ENCODE assay signal across 8 cellular contexts in the genomic region with DNA sequence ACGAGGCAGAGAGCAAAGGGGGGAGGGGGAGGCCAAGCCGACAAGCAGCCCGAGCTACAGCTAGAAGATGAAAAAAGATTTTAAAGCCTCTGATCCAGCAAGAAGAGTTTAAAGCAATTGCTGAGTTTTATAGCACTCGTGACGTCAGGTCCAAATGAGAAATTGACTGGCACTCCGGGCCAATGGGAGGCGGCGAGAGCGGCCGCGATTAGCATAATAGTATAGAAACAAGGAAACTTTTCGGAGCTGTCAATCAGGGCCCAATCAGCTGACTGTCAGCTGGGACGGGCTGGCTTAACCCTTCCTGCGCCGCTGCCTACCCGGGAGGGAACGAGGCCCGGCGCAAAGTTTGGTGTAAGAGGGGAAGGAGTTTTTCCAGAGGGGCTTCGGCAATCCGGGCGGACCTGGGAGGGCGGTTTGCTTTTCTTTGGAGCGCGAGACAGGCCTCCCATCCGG. TPM values are rescaled to one million over a fixed set of nuclear protein-coding genes. Genes with fewer than 3 reads are reported as not detected.
DNase-seq lines count a peak whose midpoint lies in the region; ATAC-seq, FAIRE-seq and TF ChIP-seq lines count a peak whose summit lies in the region.

MAF (minus strand) TSS at position 102 of the 456 bp plus-strand sequence. CDS start 835 bp downstream, outside the sequence.

- DNase-seq in GM13977 (ENCODE audit: low spot score) = peak; percentile 60
- peak; percentile 6 for DNase-seq in NB4 (ENCODE audit: low read depth)
- peak; percentile 15 for DNase-seq in T1000 (lab: John Stamatoyannopoulos, UW)
- peak; percentile 78 for DNase-seq in astrocyte (ENCODE audit: low read depth)
- DNase-seq in left ventricle myocardium inferior = peak; percentile 89
- peak; percentile 68 to 89 for DNase-seq in trophoblast cell
- DNase-seq in thoracic aorta (ENCODE audit: low spot score) = peak; percentile 79

- peak within 1 kb of the TSS; percentile 52 for H2BK5ac ChIP-seq in trophoblast cell (ENCODE audit: low read depth, low read length, poor library complexity)

- H2AFZ ChIP-seq in astrocyte (ENCODE audit: low read depth, low read length) (peak within 1 kb of the TSS; percentile 87), trophoblast cell (ENCODE audit: insufficient read depth, low read length, poor library complexity) (peak within 1 kb of the TSS; percentile 72)

- TF ChIP-seq CTCF in GM13977 (IDR thresholded peaks at IDR 0.05; ENCODE audit: extremely low read depth, insufficient read depth, missing control alignments) (no peak), NB4 (IDR thresholded peaks at IDR 0.05; ENCODE audit: low read depth, low read length) (no peak), astrocyte (IDR thresholded peaks at IDR 0.05; ENCODE audit: insufficient read depth, low read depth, low read length) (no peak), left ventricle myocardium inferior (IDR thresholded peaks at IDR 0.05; ENCODE audit: borderline replicate concordance) (no peak), thoracic aorta (IDR thresholded peaks at IDR 0.05) (no peak)

- peak within 1 kb of the TSS; percentile 89 for H3K27ac Mint-ChIP-seq in astrocyte (ENCODE audit: unreplicated experiment)

- H3K4me3 Mint-ChIP-seq in astrocyte (ENCODE audit: unreplicated experiment) = peak within 1 kb of the TSS; percentile 93

- peak within 1 kb of the TSS; percentile 54 for H2AK5ac ChIP-seq in trophoblast cell (ENCODE audit: low read length)

- H3K9me3 Mint-ChIP-seq in astrocyte (ENCODE audit: unreplicated experiment) = no peaks in the 10 kb centered on the region

- peaks cover 23% of the 10 kb centered on the region for H3K4me1 Mint-ChIP-seq in astrocyte (ENCODE audit: low read depth, unreplicated experiment)

- FAIRE-seq in astrocyte (lab: Jason Lieb, UNC) = no peak

- ATAC-seq in thoracic aorta (ENCODE audit: insufficient number of reproducible peaks, low FRiP score, low read depth) = peak; percentile 74
- no peak for ATAC-seq in HG03460 (IDR thresholded peaks at IDR 0.05; ENCODE audit: unreplicated experiment)

- H3K79me2 ChIP-seq in astrocyte (ENCODE audit: insufficient read depth, low read length) (peaks cover 11% of the 10 kb centered on the region), trophoblast cell (ENCODE audit: control insufficient read depth, insufficient read depth, low read length, poor library complexity) (peaks cover 5% of the 10 kb centered on the region)

- peak within 1 kb of the TSS; percentile 59 for H2BK12ac ChIP-seq in trophoblast cell (ENCODE audit: low read length)

- H3K4me1 ChIP-seq in astrocyte (ENCODE audit: insufficient read depth, low read length) = peaks cover 3% of the 10 kb centered on the region
- H3K4me1 ChIP-seq in left ventricle myocardium inferior = peaks cover 39% of the 10 kb centered on the region
- H3K4me1 ChIP-seq in trophoblast cell (ENCODE audit: control insufficient read depth in 1 of 2, insufficient read depth in 2 of 2, low read length in 2 of 2) = peaks cover 0 to 4% of the 10 kb centered on the region in 2 experiments
- peaks cover 4 to 32% of the 10 kb centered on the region in 2 donors for H3K4me1 ChIP-seq in thoracic aorta (ENCODE audit: control insufficient read depth in 1 of 2, low read depth in 2 of 2)

- peaks cover 12% of the 10 kb centered on the region for H3K79me1 ChIP-seq in trophoblast cell (ENCODE audit: low read length)

- no peaks in the 10 kb centered on the region for H3K27me3 Mint-ChIP-seq in astrocyte (ENCODE audit: low read depth, unreplicated experiment)

- peak within 1 kb of the TSS; percentile 43 for H2BK120ac ChIP-seq in trophoblast cell (ENCODE audit: insufficient read depth, low read length, poor library complexity)

- peak within 1 kb of the TSS; percentile 72 for H4K8ac ChIP-seq in trophoblast cell (ENCODE audit: low read depth, low read length)

- H3K27ac ChIP-seq in astrocyte (ENCODE audit: low read depth, low read length) (peak within 1 kb of the TSS; percentile 67), left ventricle myocardium inferior (replicated peaks) (peak within 1 kb of the TSS; percentile 95), trophoblast cell (ENCODE audit: low read depth, low read length) (peak within 1 kb of the TSS; percentile 46), thoracic aorta (peak within 1 kb of the TSS; percentile 87 to 88)

- no peak for TF ChIP-seq POLR2A in NB4 (IDR thresholded peaks at IDR 0.05; ENCODE audit: extremely low read depth, insufficient read length)

- H3K9ac ChIP-seq in astrocyte (ENCODE audit: low read length) = peak within 1 kb of the TSS; percentile 83
- H3K9ac ChIP-seq in trophoblast cell (ENCODE audit: low read length) = peak within 1 kb of the TSS; percentile 76

- in situ Hi-C loops in GM13977 (cut with MboI; ENCODE audit: low pct_unique_long_range_greater_than_20kb, low sequenced_read_pairs, unreplicated experiment) = loop anchor here (25.0 kb wide), 2 partner anchors 913 to 1088 kb away; no protein-coding TSS in a partner anchor

- H3K18ac ChIP-seq in trophoblast cell (ENCODE audit: low read length) = peak within 1 kb of the TSS; percentile 84

- H3K9me3 ChIP-seq in astrocyte (ENCODE audit: insufficient read depth, low read depth, low read length) = no peaks in the 10 kb centered on the region
- H3K9me3 ChIP-seq in left ventricle myocardium inferior (replicated peaks) = no peaks in the 10 kb centered on the region
- H3K9me3 ChIP-seq in trophoblast cell (ENCODE audit: insufficient read depth, low read depth, low read length) = no peaks in the 10 kb centered on the region
- no peaks in the 10 kb centered on the region for H3K9me3 ChIP-seq in thoracic aorta

- H3K36me3 ChIP-seq in astrocyte (ENCODE audit: insufficient read depth, low read length) = no peaks in the 10 kb centered on the region
- no peaks in the 10 kb centered on the region for H3K36me3 ChIP-seq in left ventricle myocardium inferior
- peaks cover 0 to 2% of the 10 kb centered on the region in 2 experiments for H3K36me3 ChIP-seq in trophoblast cell (ENCODE audit: control insufficient read depth in 1 of 2, insufficient read depth in 2 of 2, low read length in 2 of 2)
- no peaks in the 10 kb centered on the region for H3K36me3 ChIP-seq in thoracic aorta

- no peak within 1 kb of the TSS for H4K12ac ChIP-seq in trophoblast cell (ENCODE audit: low read depth, low read length)

- H3K14ac ChIP-seq in trophoblast cell (ENCODE audit: low read length) = peak within 1 kb of the TSS; percentile 73

- H4K91ac ChIP-seq in trophoblast cell (ENCODE audit: low read depth, low read length) = peak within 1 kb of the TSS; percentile 58

- H3K4me3 ChIP-seq in NB4 (ENCODE audit: low read depth, low read length) = no peak within 1 kb of the TSS
- H3K4me3 ChIP-seq in astrocyte (ENCODE audit: insufficient read depth, low read depth, low read length) = peak within 1 kb of the TSS; percentile 69
- peak within 1 kb of the TSS; percentile 79 for H3K4me3 ChIP-seq in left ventricle myocardium inferior
- H3K4me3 ChIP-seq in trophoblast cell (ENCODE audit: low read depth, low read length) = peak within 1 kb of the TSS; percentile 90
- peak within 1 kb of the TSS; percentile 90 for H3K4me3 ChIP-seq in thoracic aorta

- H3K23ac ChIP-seq in trophoblast cell (ENCODE audit: low read length) = no peak within 1 kb of the TSS

- H4K20me1 ChIP-seq in astrocyte (ENCODE audit: insufficient read depth, low read length) = no peaks in the 10 kb centered on the region

- intact Hi-C loops in left ventricle myocardium inferior (cut with micrococcal nuclease) = loop anchor here (5.0 to 10.0 kb wide), 2 partner anchors 676 to 1098 kb away; no protein-coding TSS in a partner anchor

- H3K27me3 ChIP-seq in astrocyte (ENCODE audit: insufficient read depth, low read length) (no peaks in the 10 kb centered on the region), left ventricle myocardium inferior (ENCODE audit: low read depth) (no peaks in the 10 kb centered on the region), trophoblast cell (ENCODE audit: insufficient read depth, low read length) (peaks cover 6% of the 10 kb centered on the region), thoracic aorta (replicated peaks; ENCODE audit: insufficient read depth) (no peaks in the 10 kb centered on the region)

- H3K36me3 Mint-ChIP-seq in astrocyte (ENCODE audit: low read depth, unreplicated experiment) = no peaks in the 10 kb centered on the region

- H3K4ac ChIP-seq in trophoblast cell (ENCODE audit: low read depth, low read length) = peak within 1 kb of the TSS; percentile 85

- WGBS in trophoblast cell (ENCODE audit: extremely low coverage, insufficient coverage, insufficient read length) = no CpG with 5 or more reads among the region's 26 CpGs

- H3K4me2 ChIP-seq in astrocyte (ENCODE audit: low read length) (peak within 1 kb of the TSS; percentile 99), trophoblast cell (ENCODE audit: low read length) (peak within 1 kb of the TSS; percentile 87)

RNA-seq across cellular contexts. Expression of gene MAF, which starts in this region (rescaled TPM):
- total RNA-seq in astrocyte (19.3 and 21.8 TPM in 2 replicates), left ventricle myocardium inferior (11.5 TPM), thoracic aorta (10 to 100 TPM; 20.0 to 41.8 TPM)
- 13.3 and 14.9 TPM in 2 replicates for polyA plus RNA-seq in trophoblast cell (2013)

Comparison
In these comparisons a context has a peak if more than half of its experiments do, and no peak if none do; other contexts are left out.
1. DNase-seq: peak in every context shown above with its lines; median percentile 89 in left ventricle myocardium inferior; 79 in thoracic aorta; 78 in trophoblast cell; 78 in astrocyte; 60 in GM13977; 15 in T1000; 6 in NB4.